ENCODE assay signal across 15 cellular contexts in genomic region chr20:46378390-46379009, GRCh38.
"Had no signal": no experiment of that assay in that cellular context is flagged by ENCODE, and none has a peak within 500 bp of the region (broad histone marks: within the 10 kb centered on the region; RNA-seq: fewer than 3 reads in every experiment).

No MANE protein-coding gene starts in this region.

- H3K9me3 ChIP-seq: neutrophil, right atrium auricular region, uterus had no signal

- H3K4me3 ChIP-seq: lung, right atrium auricular region, uterus had no signal

- H3K27ac Mint-ChIP-seq: activated B cell treated with CpG ODN at 0.5 μM for 24 hours had no signal

- ATAC-seq: left cardiac atrium, SK-N-SH treated with all-trans-retinoic acid at 6 μM for 48 hours had no signal

- DNase-seq: activated B cell treated with CpG ODN at 0.5 μM for 24 hours; activated CD4-positive, alpha-beta T cell treated with anti-CD3 and anti-CD28 coated beads, Interleukin-2, amount 50 U/mL, for 1 hour; activated effector memory CD4-positive, alpha-beta T cell treated with Interleukin-2 at 50 U/mL for 16 hours; activated T-cell treated with anti-CD3 and anti-CD28 coated beads for 4 hours; central memory CD4-positive, alpha-beta T cell; cortex of kidney; effector CD8-positive, alpha-beta T cell; left cardiac atrium; midbrain; uterus had no signal

- H3K9me3 Mint-ChIP-seq: activated B cell treated with CpG ODN at 0.5 μM for 24 hours; stimulated activated naive CD8-positive, alpha-beta T cell treated with anti-CD3 and anti-CD28 coated beads, Interleukin-15, Interleukin-2, amounts not matched to agents 100 ng/mL and 50 ng/mL, for 24 hours had no signal

- H3K27ac ChIP-seq: neutrophil, right atrium auricular region, uterus had no signal

- H3K36me3 ChIP-seq: uterus had no signal

- H3K27me3 ChIP-seq: neutrophil, right atrium auricular region, uterus had no signal

- H3K4me1 ChIP-seq: right atrium auricular region, uterus had no signal
